8 cellular contexts compared by ENCODE assay signal in the genomic region with DNA sequence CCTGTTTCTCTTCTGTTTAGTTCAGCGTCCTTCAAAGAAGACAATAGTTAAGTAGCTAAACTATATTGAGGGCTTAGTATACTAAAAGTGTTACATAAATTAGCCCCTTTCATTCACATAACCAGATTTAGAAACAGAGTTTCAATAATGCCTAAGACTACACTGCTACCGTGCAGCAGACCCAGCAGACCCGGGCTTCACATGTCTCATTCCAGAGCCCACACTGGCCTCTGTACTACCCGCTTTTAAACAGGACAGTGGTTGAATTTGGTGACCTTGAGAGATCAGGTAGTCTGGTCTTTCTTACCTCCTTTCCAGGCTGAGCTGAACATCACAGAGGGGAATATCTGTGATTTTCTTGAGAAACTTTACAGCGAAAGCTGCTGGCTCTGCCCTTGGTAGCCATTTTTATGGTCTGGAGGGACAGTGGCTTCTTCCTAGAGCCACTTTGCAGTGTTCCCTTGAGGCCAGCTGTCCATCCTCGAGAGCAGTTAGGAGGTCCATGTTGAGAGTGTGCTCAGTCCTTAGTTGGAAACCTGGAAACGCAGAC. TPM values are rescaled to one million over a fixed set of nuclear protein-coding genes. Genes with fewer than 3 reads are reported as not detected.
A peak's percentile ranks its signal among the peaks of the same experiment; 100 is the strongest.
DNase-seq lines count a peak whose midpoint lies in the region; ATAC-seq and TF ChIP-seq lines count a peak whose summit lies in the region.

No MANE protein-coding gene starts in this region.

- peak overlapping the region; percentile 83 to 84 for H3K4me3 Mint-ChIP-seq in activated T-cell treated with anti-CD3 and anti-CD28 coated beads, Interleukin-2, amount 50 U/mL, for 72 hours
- H3K4me3 Mint-ChIP-seq in T-cell, result peak overlapping the region; percentile 57 to 77 (median 68)
- peak overlapping the region; percentile 78 to 87 (median 84) for H3K4me3 Mint-ChIP-seq in immature natural killer cell
- no peak overlapping the region for H3K4me3 Mint-ChIP-seq in endodermal cell
- H3K4me3 Mint-ChIP-seq in neural progenitor cell, result no peak overlapping the region

- peak in 1 of 2 donors; percentile 7 for ATAC-seq in activated T-cell treated with anti-CD3 and anti-CD28 coated beads, Interleukin-2, amount 50 U/mL, for 72 hours (replicated peaks in 1 of 2)
- ATAC-seq in T-cell (replicated peaks in 1 of 4), result peak in 2 of 4 experiments; percentile 3

- H3F3A ChIP-seq in neural progenitor cell (ENCODE audit: low read depth), result no peaks in the 10 kb centered on the region

- peaks cover 3 to 4% of the 10 kb centered on the region in 2 donors for H3K36me3 Mint-ChIP-seq in activated T-cell treated with anti-CD3 and anti-CD28 coated beads, Interleukin-2, amount 50 U/mL, for 72 hours (ENCODE audit: insufficient read depth in 2 of 2)
- peaks cover 29% of the 10 kb centered on the region for H3K36me3 Mint-ChIP-seq in T-cell
- peaks cover 28 to 43% (median 32%) of the 10 kb centered on the region in 3 donors for H3K36me3 Mint-ChIP-seq in immature natural killer cell
- H3K36me3 Mint-ChIP-seq in endodermal cell (ENCODE audit: low read depth), result no peaks in the 10 kb centered on the region
- H3K36me3 Mint-ChIP-seq in neural progenitor cell, result no peaks in the 10 kb centered on the region

- 82 to 86% methylated on average over 7 of the region's 7 CpGs for WGBS in thyroid gland, 2 donors
- WGBS in endodermal cell (ENCODE audit: insufficient coverage in 1 of 2, insufficient read length in 1 of 2), 2 experiments, result 96 to 100% methylated on average over 3 to 6 of the region's 7 CpGs

- H3K36me3 ChIP-seq in thyroid gland, result peaks cover 0 to 6% of the 10 kb centered on the region in 2 donors
- H3K36me3 ChIP-seq in endodermal cell (ENCODE audit: control insufficient read depth, insufficient read depth, low read length), result no peaks in the 10 kb centered on the region
- H3K36me3 ChIP-seq in neural progenitor cell, result no peaks in the 10 kb centered on the region

- H4K20me1 ChIP-seq in neural progenitor cell (ENCODE audit: low read depth), result no peaks in the 10 kb centered on the region

- no peak for TF ChIP-seq CTCF in thyroid gland (IDR thresholded peaks at IDR 0.05)
- TF ChIP-seq CTCF in endodermal cell (conservative IDR thresholded peaks at IDR 0.05), result no peak
- TF ChIP-seq CTCF in neural progenitor cell (IDR thresholded peaks at IDR 0.05), result no peak

- H3K79me2 ChIP-seq in neural progenitor cell (ENCODE audit: low read depth), result no peaks in the 10 kb centered on the region

- POLR2A ChIA-PET in T-cell (lab: Charles Lee), result interaction anchor here (0.5 to 5.9 kb wide), 18 partner anchors 11 to 64 kb away, joined by 3 to 56 read pairs (median 4); a partner anchor contains a TSS

- CTCF ChIA-PET in T-cell (lab: Charles Lee), result interaction anchor here (0.8 to 4.0 kb wide), 11 partner anchors 9 to 261 kb away, joined by 3 to 41 read pairs (median 4); a partner anchor contains a TSS

- H3K9ac ChIP-seq in endodermal cell (ENCODE audit: extremely low read depth, low read length, poor library complexity, severe bottlenecking) (no peak overlapping the region), neural progenitor cell (no peak overlapping the region)

- peaks cover 99% of the 10 kb centered on the region for H3K4me1 Mint-ChIP-seq in activated T-cell treated with anti-CD3 and anti-CD28 coated beads, Interleukin-2, amount 50 U/mL, for 72 hours (ENCODE audit: low read depth)
- H3K4me1 Mint-ChIP-seq in T-cell, result peaks cover 95 to 99% (median 98%) of the 10 kb centered on the region in 3 donors
- H3K4me1 Mint-ChIP-seq in immature natural killer cell, result peaks cover 98 to 100% of the 10 kb centered on the region in 2 donors
- peaks cover 27% of the 10 kb centered on the region for H3K4me1 Mint-ChIP-seq in endodermal cell
- peaks cover 15% of the 10 kb centered on the region for H3K4me1 Mint-ChIP-seq in neural progenitor cell

- no peak overlapping the region for H3K4me3 ChIP-seq in thyroid gland (replicated peaks in 1 of 3)
- no peak overlapping the region for H3K4me3 ChIP-seq in endodermal cell (ENCODE audit: low read length)
- no peak overlapping the region for H3K4me3 ChIP-seq in neural progenitor cell

- H2AFZ ChIP-seq in neural progenitor cell (replicated peaks), result no peak overlapping the region

- H3K4me2 ChIP-seq in neural progenitor cell, result no peak overlapping the region

- no peak for DNase-seq in activated T-cell treated with anti-CD3 and anti-CD28 coated beads, Interleukin-2, amount 50 U/mL, for 72 hours
- DNase-seq in activated T-cell treated with anti-CD3 and anti-CD28 coated beads, Interleukin-2, amount 50 U/mL, for 48 hours, result no peak
- no peak for DNase-seq in T-cell
- DNase-seq in immature natural killer cell, result no peak
- DNase-seq in thyroid gland, result no peak
- no peak for DNase-seq in G401 (ENCODE audit: low spot score)
- DNase-seq in endodermal cell, result no peak
- DNase-seq in neural progenitor cell (ENCODE audit: low spot score), result no peak

- H3K4me1 ChIP-seq in thyroid gland, result peaks cover 42 to 76% of the 10 kb centered on the region in 2 donors
- H3K4me1 ChIP-seq in endodermal cell (ENCODE audit: control insufficient read depth, insufficient read depth, low read length), result peaks cover 11% of the 10 kb centered on the region
- peaks cover 5% of the 10 kb centered on the region for H3K4me1 ChIP-seq in neural progenitor cell

- intact Hi-C loops in thyroid gland (cut with DNase I), result no loop called here

- H3K9me3 ChIP-seq in thyroid gland (no peaks in the 10 kb centered on the region), endodermal cell (ENCODE audit: control insufficient read depth, low read length) (no peaks in the 10 kb centered on the region), neural progenitor cell (ENCODE audit: low read depth) (no peaks in the 10 kb centered on the region)

- H3K27ac ChIP-seq in thyroid gland (peak overlapping the region; percentile 61 to 79 (median 76)), endodermal cell (ENCODE audit: low read depth, low read length) (no peak overlapping the region), neural progenitor cell (no peak overlapping the region)

- H3K27ac Mint-ChIP-seq in activated T-cell treated with anti-CD3 and anti-CD28 coated beads, Interleukin-2, amount 50 U/mL, for 72 hours, result peak overlapping the region; percentile 99
- H3K27ac Mint-ChIP-seq in T-cell (peak overlapping the region; percentile 98 to 100), immature natural killer cell (peak overlapping the region; percentile 98 to 100 (median 99)), endodermal cell (no peak overlapping the region), neural progenitor cell (no peak overlapping the region)

- no peak for TF ChIP-seq POLR2A in thyroid gland (IDR thresholded peaks at IDR 0.05)

- H3K27me3 ChIP-seq in thyroid gland (no peaks in the 10 kb centered on the region), endodermal cell (ENCODE audit: control insufficient read depth, insufficient read depth, low read length, poor library complexity, severe bottlenecking) (no peaks in the 10 kb centered on the region), neural progenitor cell (no peaks in the 10 kb centered on the region)

- in situ Hi-C loops in G401 (cut with HindIII; ENCODE audit: low sequenced_read_pairs), result no loop called here

- H3K27me3 Mint-ChIP-seq in activated T-cell treated with anti-CD3 and anti-CD28 coated beads, Interleukin-2, amount 50 U/mL, for 72 hours (ENCODE audit: low read depth), result no peaks in the 10 kb centered on the region
- H3K27me3 Mint-ChIP-seq in T-cell, result no peaks in the 10 kb centered on the region
- peaks cover 12 to 24% (median 19%) of the 10 kb centered on the region in 3 donors for H3K27me3 Mint-ChIP-seq in immature natural killer cell (ENCODE audit: low read depth in 3 of 3)
- peaks cover 2% of the 10 kb centered on the region for H3K27me3 Mint-ChIP-seq in endodermal cell (ENCODE audit: insufficient read depth)
- peaks cover 6% of the 10 kb centered on the region for H3K27me3 Mint-ChIP-seq in neural progenitor cell (ENCODE audit: insufficient read depth, low read depth)

- H3K9me3 Mint-ChIP-seq in activated T-cell treated with anti-CD3 and anti-CD28 coated beads, Interleukin-2, amount 50 U/mL, for 72 hours, result no peaks in the 10 kb centered on the region
- H3K9me3 Mint-ChIP-seq in T-cell (no peaks in the 10 kb centered on the region), immature natural killer cell (no peaks in the 10 kb centered on the region), endodermal cell (no peaks in the 10 kb centered on the region), neural progenitor cell (no peaks in the 10 kb centered on the region)

RNA-seq across cellular contexts. Expression of a gene that starts 56.5 kb away (rescaled TPM):
- 1 to 10 TPM; 7.0 to 7.4 TPM for total RNA-seq in activated T-cell treated with anti-CD3 and anti-CD28 coated beads, Interleukin-2, amount 50 U/mL, for 72 hours
- 10 to 100 TPM in 2 of 5 donors, 1 to 10 TPM in 3; 4.8 to 14.0 (median 7.6) TPM for total RNA-seq in T-cell
- polyA plus RNA-seq in immature natural killer cell, result 1 to 10 TPM; 1.1 to 1.5 (median 1.5) TPM
- total RNA-seq in thyroid gland, result 10 to 100 TPM; 18.1 to 28.3 (median 24.2) TPM
- 5.3 and 5.4 TPM in 2 replicates for total RNA-seq in G401 (2014; rRNA removed; shearing (Covaris generic))
- total RNA-seq in endodermal cell, result 1 to 10 TPM; 4.9 to 8.2 TPM
- 2.2 TPM for polyA plus RNA-seq in endodermal cell (2013, experiment 1 of 2)
- polyA plus RNA-seq in endodermal cell (2013, experiment 2 of 2), result 2.2 TPM
- total RNA-seq in neural progenitor cell (ENCODE audit: low replicate concordance), result 3.1 and 4.3 TPM in 2 replicates

Comparison
In these comparisons a context has a peak if more than half of its experiments do, and no peak if none do; other contexts are left out.
1. H3K27ac Mint-ChIP-seq: peak in activated T-cell treated with anti-CD3 and anti-CD28 coated beads, Interleukin-2, amount 50 U/mL, for 72 hours (single experiment), T-cell (2 of 2) and immature natural killer cell (6 of 6); none in endodermal cell (single experiment) and neural progenitor cell (single experiment).
2. H3K4me3 Mint-ChIP-seq: peak in activated T-cell treated with anti-CD3 and anti-CD28 coated beads, Interleukin-2, amount 50 U/mL, for 72 hours (2 of 2), T-cell (3 of 3) and immature natural killer cell (5 of 5); none in endodermal cell (single experiment) and neural progenitor cell (single experiment).
3. H3K27ac ChIP-seq: peak in thyroid gland (3 of 3); none in endodermal cell (single experiment) and neural progenitor cell (single experiment).